ENCODE assay signal across 20 cellular contexts in the genomic region with DNA sequence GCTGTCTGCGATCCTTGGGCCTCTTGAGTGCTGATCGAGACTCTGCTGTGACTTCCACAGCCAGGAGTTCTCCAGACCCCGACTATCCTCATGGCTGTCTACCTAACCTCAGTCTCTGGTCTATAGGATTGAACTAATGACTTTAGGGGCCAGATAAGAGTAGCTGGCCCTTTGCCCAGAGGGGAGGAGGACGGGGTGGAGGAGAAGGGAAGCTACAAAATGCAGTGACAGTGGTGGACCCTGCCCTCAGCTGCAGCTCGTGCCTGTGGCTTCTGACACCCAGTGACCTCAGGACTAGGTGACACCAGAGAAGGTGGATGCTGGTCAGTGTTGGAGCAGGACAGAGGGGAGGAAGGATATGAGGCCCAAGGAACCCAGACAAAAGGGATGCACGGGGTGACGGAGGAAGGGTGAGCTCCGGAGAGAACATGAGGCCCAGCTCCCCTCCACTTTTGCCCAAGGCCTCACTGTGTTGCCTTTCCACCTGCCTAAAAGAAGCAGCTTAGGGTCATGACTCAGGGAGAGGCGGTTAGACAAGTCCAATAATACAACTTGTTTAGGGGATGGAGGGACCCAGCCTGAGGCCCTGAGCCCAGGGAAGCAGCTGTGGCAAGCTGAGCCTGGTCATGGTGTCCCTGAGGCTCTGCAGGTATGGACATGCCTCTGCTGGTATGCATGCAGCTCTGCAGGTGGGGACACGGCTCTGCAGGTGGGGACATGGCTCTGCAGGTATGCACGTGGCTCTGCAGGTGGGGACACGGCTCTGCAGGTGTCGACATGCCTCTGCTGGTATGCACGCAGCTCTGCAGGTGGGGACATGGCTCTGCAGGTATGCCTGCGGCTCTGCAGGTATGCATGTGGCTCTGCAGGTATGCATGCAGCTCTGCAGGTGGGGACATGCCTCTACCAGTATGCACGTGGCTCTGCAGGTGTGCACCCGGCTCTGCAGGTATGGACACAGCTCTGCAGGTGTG.
DNase-seq lines count a peak whose midpoint lies in the region; ATAC-seq and TF ChIP-seq lines count a peak whose summit lies in the region.
"Had no signal": no experiment of that assay in that cellular context is flagged by ENCODE, and none has a peak within 500 bp of the region (broad histone marks: within the 10 kb centered on the region; RNA-seq: fewer than 3 reads in every experiment).

No MANE protein-coding gene starts in this region.

- H3K9me3 ChIP-seq in RWPE2 (ENCODE audit: severe bottlenecking): no peaks in the 10 kb centered on the region
- no peaks in the 10 kb centered on the region for H3K9me3 ChIP-seq in gastrocnemius medialis
- H3K9me3 ChIP-seq: esophagus squamous epithelium, vagina had no signal

- ATAC-seq in RWPE2 (ENCODE audit: low read depth) (peak; percentile 59), left ventricle myocardium superior (no peak), gastrocnemius medialis (no peak), GM21367 (IDR thresholded peaks at IDR 0.05; ENCODE audit: unreplicated experiment) (no peak)
- ATAC-seq: stimulated activated naive CD8-positive, alpha-beta T cell treated with anti-CD3 and anti-CD28 coated beads, Interleukin-15, Interleukin-2, amounts not matched to agents 100 U/mL and 50 U/mL, for 24 hours had no signal

- H3K36me3 ChIP-seq in RWPE2 (ENCODE audit: low read depth): no peaks in the 10 kb centered on the region; the same call in none of the 2 replicates
- H3K36me3 ChIP-seq in gastrocnemius medialis: no peaks in the 10 kb centered on the region
- H3K36me3 ChIP-seq: vagina had no signal

- H3K27me3 ChIP-seq in RWPE2 (ENCODE audit: insufficient read depth, poor library complexity, severe bottlenecking) (no peaks in the 10 kb centered on the region), gastrocnemius medialis (no peaks in the 10 kb centered on the region)
- H3K27me3 ChIP-seq: brain microvascular endothelial cell, esophagus squamous epithelium, vagina had no signal

- intact Hi-C loops in left ventricle myocardium superior (cut with micrococcal nuclease): no loop called here
- intact Hi-C loops in gastrocnemius medialis (cut with DNase I; ENCODE audit: low total_unique reads): loop anchor here (10.0 kb wide), 2 partner anchors 595 to 1075 kb away; a partner anchor contains a TSS

- no peak for TF ChIP-seq CTCF in RWPE2 (IDR thresholded peaks at IDR 0.05; ENCODE audit: poor library complexity, severe bottlenecking)
- TF ChIP-seq CTCF in gastrocnemius medialis (IDR thresholded peaks at IDR 0.05 in 4 of 5, conservative IDR thresholded peaks at IDR 0.05 in 1 of 5): no peak

- peak overlapping the region; percentile 6 for H3K27ac ChIP-seq in RWPE2 (ENCODE audit: poor library complexity, severe bottlenecking)
- H3K27ac ChIP-seq in gastrocnemius medialis: peak overlapping the region in 3 of 4 donors; percentile 95 to 99 (median 97)
- H3K27ac ChIP-seq: brain microvascular endothelial cell, vagina had no signal

- no peak overlapping the region for H3K4me3 ChIP-seq in RWPE2 (ENCODE audit: severe bottlenecking)
- no peak overlapping the region for H3K4me3 ChIP-seq in gastrocnemius medialis
- H3K4me3 ChIP-seq: esophagus squamous epithelium, vagina had no signal

- H3K4me1 ChIP-seq in RWPE2 (ENCODE audit: insufficient read depth, poor library complexity, severe bottlenecking) (no peaks in the 10 kb centered on the region), gastrocnemius medialis (peaks cover 23 to 52% of the 10 kb centered on the region in 2 donors)
- H3K4me1 ChIP-seq: vagina had no signal

- peak; percentile 45 for DNase-seq in activated effector memory CD4-positive, alpha-beta T cell treated with anti-CD3 and anti-CD28 coated beads, Interleukin-2, amount 50 U/mL, for 16 hours
- DNase-seq in activated effector memory CD4-positive, alpha-beta T cell treated with Interleukin-2 at 50 U/mL for 16 hours: no peak
- no peak for DNase-seq in RWPE2 (ENCODE audit: low spot score)
- peak; percentile 16 for DNase-seq in left ventricle myocardium superior
- no peak for DNase-seq in gastrocnemius medialis
- DNase-seq in D341Med (ENCODE audit: low spot score): no peak
- DNase-seq in cerebellar cortex (ENCODE audit: low spot score): no peak
- DNase-seq: activated CD4-positive, alpha-beta T cell treated with anti-CD3 and anti-CD28 coated beads for 48 hours; brain microvascular endothelial cell; CD4-positive, alpha-beta T cell; DMS79 treated with DMSO at 0.1 percent for 48 hours; esophagus squamous epithelium; MM.1S; NCI-H187 treated with DMSO at 0.1 percent for 48 hours; NCI-H510A; retina; stimulated activated CD4-positive, alpha-beta T cell treated with anti-CD3 and anti-CD28 coated beads, Interleukin-15, amount 100 ng/mL, for 24 hours; stimulated activated naive CD8-positive, alpha-beta T cell treated with anti-CD3 and anti-CD28 coated beads, Interleukin-15, Interleukin-2, amounts not matched to agents 100 U/mL and 50 U/mL, for 24 hours had no signal

- no peak for TF ChIP-seq POLR2A in gastrocnemius medialis (IDR thresholded peaks at IDR 0.05)

- in situ Hi-C loops in gastrocnemius medialis (cut with MboI; ENCODE audit: low sequenced_read_pairs in 4 of 4): no loop called here

Comparison
In these comparisons a context has a peak if more than half of its experiments do, and no peak if none do; other contexts are left out.
1. DNase-seq: peak in activated effector memory CD4-positive, alpha-beta T cell treated with anti-CD3 and anti-CD28 coated beads, Interleukin-2, amount 50 U/mL, for 16 hours (single experiment) and left ventricle myocardium superior (single experiment); none in activated effector memory CD4-positive, alpha-beta T cell treated with Interleukin-2 at 50 U/mL for 16 hours (single experiment), RWPE2 (single experiment), gastrocnemius medialis (0 of 2), D341Med (single experiment) and cerebellar cortex (single experiment).